Comparison of ENCODE assay signal across 8 cellular contexts in genomic region chr14:67526676-67527459, GRCh38. TPM values are rescaled to one million over a fixed set of nuclear protein-coding genes. Genes with fewer than 3 reads are reported as not detected.
DNase-seq lines count a peak whose midpoint lies in the region; ATAC-seq and TF ChIP-seq lines count a peak whose summit lies in the region.

No MANE protein-coding gene starts in this region.

- intact Hi-C loops in activated CD4-positive, alpha-beta T cell treated with anti-CD3 and anti-CD28 coated beads for 36 hours (cut with DNase I, micrococcal nuclease): loop anchor here (1.0 to 10.0 kb wide), 5 partner anchors 44 to 177 kb away; no protein-coding TSS in a partner anchor

- no peaks in the 10 kb centered on the region for H3K9me3 Mint-ChIP-seq in activated CD4-positive, alpha-beta T cell treated with anti-CD3 and anti-CD28 coated beads for 36 hours (ENCODE audit: low read depth)

- H3K4me3 ChIP-seq in RWPE2 (ENCODE audit: severe bottlenecking): no peak overlapping the region

- ATAC-seq in activated CD4-positive, alpha-beta T cell treated with anti-CD3 and anti-CD28 coated beads for 36 hours: peak; percentile 91
- ATAC-seq in RWPE2 (ENCODE audit: low read depth): peak; percentile 83

- H3K27me3 ChIP-seq in RWPE2 (ENCODE audit: insufficient read depth, poor library complexity, severe bottlenecking): no peaks in the 10 kb centered on the region

- H3K36me3 Mint-ChIP-seq in activated CD4-positive, alpha-beta T cell treated with anti-CD3 and anti-CD28 coated beads for 36 hours (ENCODE audit: low read depth): no peaks in the 10 kb centered on the region

- no peaks in the 10 kb centered on the region for H3K4me1 ChIP-seq in RWPE2 (ENCODE audit: insufficient read depth, poor library complexity, severe bottlenecking)

- H3K27ac ChIP-seq in RWPE2 (ENCODE audit: poor library complexity, severe bottlenecking): no peak overlapping the region

- no peak overlapping the region for H3K27ac Mint-ChIP-seq in activated CD4-positive, alpha-beta T cell treated with anti-CD3 and anti-CD28 coated beads for 36 hours

- H3K27me3 Mint-ChIP-seq in activated CD4-positive, alpha-beta T cell treated with anti-CD3 and anti-CD28 coated beads for 36 hours: peaks cover 12% of the 10 kb centered on the region

- no peaks in the 10 kb centered on the region for H3K4me1 Mint-ChIP-seq in activated CD4-positive, alpha-beta T cell treated with anti-CD3 and anti-CD28 coated beads for 36 hours

- peak; percentile 60 for DNase-seq in activated CD4-positive, alpha-beta T cell treated with anti-CD3 and anti-CD28 coated beads for 36 hours
- DNase-seq in activated CD4-positive, alpha-beta T cell treated with anti-CD3 and anti-CD28 coated beads for 1 hour: no peak
- peak; percentile 38 for DNase-seq in LHCN-M2 (ENCODE audit: low read depth)
- DNase-seq in RWPE2 (ENCODE audit: low spot score): no peak
- DNase-seq in T47D (ENCODE audit: low read depth in 1 of 2, low spot score in 1 of 2): peak; percentile 57 to 77
- peak; percentile 57 for DNase-seq in iris pigment epithelial cell (ENCODE audit: low read depth)
- peak; percentile 24 for DNase-seq in stimulated activated CD4-positive, alpha-beta T cell treated with anti-CD3 and anti-CD28 coated beads, Interleukin-2, amount 100 ng/mL, for 4 hours (ENCODE audit: low read depth)
- no peak for DNase-seq in GF-D8 (lab: John Stamatoyannopoulos, UW)

- peak; percentile 98 for TF ChIP-seq CTCF in RWPE2 (IDR thresholded peaks at IDR 0.05; ENCODE audit: poor library complexity, severe bottlenecking)

- POLR2A ChIA-PET in activated CD4-positive, alpha-beta T cell treated with anti-CD3 and anti-CD28 coated beads for 36 hours (lab: Charles Lee): no interaction called here

- in situ Hi-C loops in T47D (cut with HindIII; ENCODE audit: low pct_unique_long_range_greater_than_20kb, low sequenced_read_pairs): no loop called here

- CTCF ChIA-PET in activated CD4-positive, alpha-beta T cell treated with anti-CD3 and anti-CD28 coated beads for 36 hours (lab: Charles Lee): interaction anchor here (0.5 to 3.7 kb wide), 33 partner anchors 9 to 1616 kb away, joined by 3 to 41 read pairs (median 4); partner anchors contain the start of gene TMEM229B

- H3K9me3 ChIP-seq in RWPE2 (ENCODE audit: severe bottlenecking): no peaks in the 10 kb centered on the region

- H3K36me3 ChIP-seq in RWPE2 (ENCODE audit: low read depth): no peaks in the 10 kb centered on the region

- H3K4me3 Mint-ChIP-seq in activated CD4-positive, alpha-beta T cell treated with anti-CD3 and anti-CD28 coated beads for 36 hours: no peak overlapping the region

RNA-seq across cellular contexts. Expression of gene PLEKHH1, which starts 6.2 kb away (rescaled TPM):
- total RNA-seq in activated CD4-positive, alpha-beta T cell treated with anti-CD3 and anti-CD28 coated beads for 36 hours: 1 to 10 TPM; 4.1 to 5.7 TPM
- 0.06 TPM in 1 of 2 replicates, not detected in the other for total RNA-seq in LHCN-M2 (2014; rRNA removed)
- 0.27 TPM for polyA plus RNA-seq in LHCN-M2 (2012)

RNA-seq across cellular contexts. Expression of gene TMEM229B, which starts 38.3 kb away (rescaled TPM):
- total RNA-seq in activated CD4-positive, alpha-beta T cell treated with anti-CD3 and anti-CD28 coated beads for 36 hours: 1 to 10 TPM; 1.3 to 1.5 TPM
- total RNA-seq in LHCN-M2 (2014; rRNA removed): 0.06 TPM in 1 of 2 replicates, not detected in the other
- polyA plus RNA-seq in LHCN-M2 (2012): 0.02 TPM

Comparison
In these comparisons a context has a peak if more than half of its experiments do, and no peak if none do; other contexts are left out.
1. DNase-seq: peak in activated CD4-positive, alpha-beta T cell treated with anti-CD3 and anti-CD28 coated beads for 36 hours (single experiment), LHCN-M2 (single experiment), T47D (2 of 2), iris pigment epithelial cell (single experiment) and stimulated activated CD4-positive, alpha-beta T cell treated with anti-CD3 and anti-CD28 coated beads, Interleukin-2, amount 100 ng/mL, for 4 hours (single experiment); none in activated CD4-positive, alpha-beta T cell treated with anti-CD3 and anti-CD28 coated beads for 1 hour (single experiment), RWPE2 (single experiment) and GF-D8 (single experiment).